In the genomic region with DNA sequence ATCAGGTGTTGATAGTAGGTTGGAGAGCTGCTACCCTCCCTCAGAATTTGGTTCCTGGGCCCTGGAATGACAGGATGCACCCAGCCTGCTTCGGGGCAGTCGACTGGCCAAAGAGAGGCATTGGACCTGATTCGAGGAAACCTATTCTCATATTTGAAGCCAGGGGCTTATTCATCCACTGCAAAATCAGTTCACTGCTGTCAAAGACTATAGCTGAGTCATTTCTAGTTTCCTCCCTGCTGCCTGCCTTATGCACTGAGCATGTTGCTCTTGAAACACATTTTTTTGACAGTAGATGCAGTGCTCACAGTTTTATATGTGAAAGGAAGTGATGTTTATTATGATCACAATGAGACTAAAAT, we compare ENCODE assay signal across 12 cellular contexts.
DNase-seq lines count a peak whose midpoint lies in the region; ATAC-seq, FAIRE-seq and TF ChIP-seq lines count a peak whose summit lies in the region.
"Had no signal": no experiment of that assay in that cellular context is flagged by ENCODE, and none has a peak within 500 bp of the region (broad histone marks: within the 10 kb centered on the region; RNA-seq: fewer than 3 reads in every experiment).

No MANE protein-coding gene starts in this region.

- H3K4me3 ChIP-seq in pancreas: no peak overlapping the region
- H3K4me3 ChIP-seq in heart left ventricle: no peak overlapping the region
- H3K4me3 ChIP-seq: SJSA1 had no signal

- intact Hi-C loops in pancreas (cut with DNase I) (no loop called here), heart left ventricle (cut with DNase I) (loop anchor here in 2 of 10 donors (5.0 kb wide), 1 partner anchor 180 kb away; no protein-coding TSS in a partner anchor)

- H3K9me3 ChIP-seq in pancreas (no peaks in the 10 kb centered on the region), heart left ventricle (no peaks in the 10 kb centered on the region)
- H3K9me3 ChIP-seq: SJSA1 had no signal

- peak; percentile 29 for DNase-seq in AG08396 (ENCODE audit: low spot score)
- DNase-seq in HPDE6-E6E7 (ENCODE audit: extremely low spot score): peak; percentile 38
- peak; percentile 70 for DNase-seq in dermis blood vessel endothelial cell
- DNase-seq in pancreas: no peak
- no peak for DNase-seq in NCI-H1436 treated with DMSO at 0.1 percent for 48 hours (lab: John Stamatoyannopoulos, UW)
- DNase-seq in heart left ventricle: no peak
- DNase-seq: activated CD8-positive, alpha-beta memory T cell treated with anti-CD3 and anti-CD28 coated beads for 24 hours; CD8-positive, alpha-beta memory T cell; NCI-H2171 had no signal

- TF ChIP-seq POLR2A in heart left ventricle (IDR thresholded peaks at IDR 0.05): no peak

- no peaks in the 10 kb centered on the region for H3K36me3 ChIP-seq in pancreas
- no peaks in the 10 kb centered on the region for H3K36me3 ChIP-seq in heart left ventricle
- H3K36me3 ChIP-seq: SJSA1 had no signal

- H3K27me3 ChIP-seq in pancreas (no peaks in the 10 kb centered on the region), heart left ventricle (no peaks in the 10 kb centered on the region)
- H3K27me3 ChIP-seq: SJSA1 had no signal

- H3K27ac ChIP-seq in pancreas (no peak overlapping the region), heart left ventricle (no peak overlapping the region)
- H3K27ac ChIP-seq: SJSA1 had no signal

- ATAC-seq in GM19035 (IDR thresholded peaks at IDR 0.05; ENCODE audit: unreplicated experiment): peak; percentile 55
- no peak for ATAC-seq in pancreas
- no peak for ATAC-seq in heart left ventricle
- ATAC-seq in HG02759 (IDR thresholded peaks at IDR 0.05; ENCODE audit: unreplicated experiment): no peak

- H3K4me1 ChIP-seq in pancreas (no peaks in the 10 kb centered on the region), heart left ventricle (peaks cover 0 to 6% (median 0%) of the 10 kb centered on the region in 12 donors)

- TF ChIP-seq CTCF in pancreas (IDR thresholded peaks at IDR 0.05) (no peak), heart left ventricle (IDR thresholded peaks at IDR 0.05) (no peak)

- FAIRE-seq in pancreas (lab: Jason Lieb, UNC): no peak

- WGBS in pancreas, 2 donors: 57 to 82% methylated on average over 3 of the region's 3 CpGs
- WGBS in heart left ventricle, 4 donors: 57 to 78% (median 76%) methylated on average over 3 of the region's 3 CpGs

Comparison
In these comparisons a context has a peak if more than half of its experiments do, and no peak if none do; other contexts are left out.
1. DNase-seq: peak in AG08396 (single experiment), HPDE6-E6E7 (single experiment) and dermis blood vessel endothelial cell (single experiment); none in pancreas (0 of 6), NCI-H1436 treated with DMSO at 0.1 percent for 48 hours (single experiment) and heart left ventricle (0 of 5).